Comparison of ENCODE assay signal across 18 cellular contexts in genomic region chr19:3107658-3108057, GRCh38. TPM values are rescaled to one million over a fixed set of nuclear protein-coding genes. Genes with fewer than 3 reads are reported as not detected.
DNase-seq lines count a peak whose midpoint lies in the region; ATAC-seq and TF ChIP-seq lines count a peak whose summit lies in the region.
"Had no signal": no experiment of that assay in that cellular context is flagged by ENCODE, and none has a peak within 500 bp of the region (broad histone marks: within the 10 kb centered on the region; RNA-seq: fewer than 3 reads in every experiment).

No MANE protein-coding gene starts in this region.

- H3K4me2 ChIP-seq in BLaER1 (peak overlapping the region; percentile 100), hepatocyte (peak overlapping the region; percentile 60)

- H3K4me1 ChIP-seq in BLaER1 (peaks cover 100% of the 10 kb centered on the region), hepatocyte (ENCODE audit: insufficient read depth) (peaks cover 27% of the 10 kb centered on the region)

- H4K20me1 ChIP-seq in BLaER1 = peaks cover 75% of the 10 kb centered on the region
- peaks cover 87% of the 10 kb centered on the region for H4K20me1 ChIP-seq in hepatocyte (ENCODE audit: insufficient read depth, poor library complexity, severe bottlenecking)

- H3K27me3 ChIP-seq in BLaER1 (no peaks in the 10 kb centered on the region), hepatocyte (no peaks in the 10 kb centered on the region)

- 86% methylated on average over 6 of the region's 7 CpGs for WGBS in hepatocyte (ENCODE audit: low lambda C conversion rate, missing lambda C conversion rate)

- H3K9me2 ChIP-seq in hepatocyte (replicated peaks; ENCODE audit: insufficient read depth) = no peaks in the 10 kb centered on the region

- H3K4me3 Mint-ChIP-seq in HFFc6 (no peak overlapping the region), progenitor cell of endocrine pancreas (ENCODE audit: low read depth) (no peak overlapping the region)
- H3K4me3 Mint-ChIP-seq in T-helper 2 cell treated with Interferon-gamma antibody and Interleukin-4, amounts not matched to agents 5 μg/mL and 100 μg/mL, for 36 hours = no peak overlapping the region
- H3K4me3 Mint-ChIP-seq: CD14-positive monocyte had no signal

- peaks cover 98% of the 10 kb centered on the region for H3K79me2 ChIP-seq in hepatocyte

- H3K27ac Mint-ChIP-seq in HFFc6 (peak overlapping the region; percentile 40; the same call in 1 of the 2 replicates), progenitor cell of endocrine pancreas (peak overlapping the region; percentile 89)
- H3K27ac Mint-ChIP-seq in T-helper 2 cell treated with Interferon-gamma antibody and Interleukin-4, amounts not matched to agents 5 μg/mL and 100 μg/mL, for 36 hours = no peak overlapping the region

- TF ChIP-seq CTCF in HFFc6 (IDR thresholded peaks at IDR 0.05) (no peak), hepatocyte (IDR thresholded peaks at IDR 0.05; ENCODE audit: poor library complexity) (no peak), progenitor cell of endocrine pancreas (IDR thresholded peaks at IDR 0.05; ENCODE audit: unreplicated experiment) (no peak)

- H3K36me3 Mint-ChIP-seq in HFFc6 (ENCODE audit: low read depth) (no peaks in the 10 kb centered on the region), progenitor cell of endocrine pancreas (ENCODE audit: insufficient read depth) (peaks cover 3% of the 10 kb centered on the region)
- H3K36me3 Mint-ChIP-seq in T-helper 2 cell treated with Interferon-gamma antibody and Interleukin-4, amounts not matched to agents 5 μg/mL and 100 μg/mL, for 36 hours (ENCODE audit: low read depth) = no peaks in the 10 kb centered on the region
- H3K36me3 Mint-ChIP-seq: CD14-positive monocyte had no signal

- H3K9me3 ChIP-seq in BLaER1 = no peaks in the 10 kb centered on the region
- no peaks in the 10 kb centered on the region for H3K9me3 ChIP-seq in hepatocyte (ENCODE audit: low read depth)
- H3K9me3 ChIP-seq: HAP-1 had no signal

- DNase-seq in HFFc6 = no peak
- DNase-seq in hepatocyte (ENCODE audit: low spot score) = no peak
- no peak for DNase-seq in progenitor cell of endocrine pancreas (ENCODE audit: low spot score, unreplicated experiment)
- no peak for DNase-seq in GM19240 (ENCODE audit: insufficient read length, low spot score)
- no peak for DNase-seq in NOMO-1 treated with DMSO at 0.1 percent for 48 hours (lab: John Stamatoyannopoulos, UW; ENCODE audit: unreplicated experiment)
- DNase-seq in T-helper 2 cell treated with Interferon-gamma antibody and Interleukin-4, amounts not matched to agents 5 μg/mL and 100 μg/mL, for 36 hours (ENCODE audit: low spot score) = no peak
- DNase-seq: COR-L47, NCI-H1092 treated with DMSO at 0.1 percent for 48 hours, NCI-H1694 treated with DMSO at 0.1 percent for 48 hours, NCI-H2171, NCI-H446 treated with DMSO at 0.1 percent for 48 hours, SIG-M5 had no signal

- H3K27ac ChIP-seq in BLaER1 (peak overlapping the region; percentile 32), hepatocyte (peak overlapping the region; percentile 94)
- H3K27ac ChIP-seq: HL-60 had no signal

- H3K36me3 ChIP-seq in BLaER1 = peaks cover 11% of the 10 kb centered on the region; the same call in 1 of the 2 replicates
- H3K36me3 ChIP-seq in hepatocyte (replicated peaks; ENCODE audit: insufficient read depth, low read depth) = no peaks in the 10 kb centered on the region
- H3K36me3 ChIP-seq: HAP-1 had no signal

- H3K27me3 Mint-ChIP-seq in HFFc6 (ENCODE audit: insufficient read depth) (peaks cover 2% of the 10 kb centered on the region; the same call in 1 of the 2 replicates), progenitor cell of endocrine pancreas (no peaks in the 10 kb centered on the region)
- no peaks in the 10 kb centered on the region for H3K27me3 Mint-ChIP-seq in T-helper 2 cell treated with Interferon-gamma antibody and Interleukin-4, amounts not matched to agents 5 μg/mL and 100 μg/mL, for 36 hours (ENCODE audit: low read depth)

- no peak overlapping the region for H2AFZ ChIP-seq in hepatocyte

- ATAC-seq in HG02870 (IDR thresholded peaks at IDR 0.05; ENCODE audit: unreplicated experiment) = no peak

- H3K9ac ChIP-seq in BLaER1 = peak overlapping the region; percentile 30

- peaks cover 11% of the 10 kb centered on the region for H3K4me1 Mint-ChIP-seq in HFFc6 (ENCODE audit: low read depth)
- H3K4me1 Mint-ChIP-seq in progenitor cell of endocrine pancreas (ENCODE audit: low read depth) = peaks cover 24% of the 10 kb centered on the region
- H3K4me1 Mint-ChIP-seq in T-helper 2 cell treated with Interferon-gamma antibody and Interleukin-4, amounts not matched to agents 5 μg/mL and 100 μg/mL, for 36 hours (ENCODE audit: low read depth) = peaks cover 8% of the 10 kb centered on the region

- no peaks in the 10 kb centered on the region for H3K9me3 Mint-ChIP-seq in HFFc6
- no peaks in the 10 kb centered on the region for H3K9me3 Mint-ChIP-seq in progenitor cell of endocrine pancreas (ENCODE audit: low read depth)
- H3K9me3 Mint-ChIP-seq in T-helper 2 cell treated with Interferon-gamma antibody and Interleukin-4, amounts not matched to agents 5 μg/mL and 100 μg/mL, for 36 hours = no peaks in the 10 kb centered on the region

- H3K4me3 ChIP-seq in BLaER1 (no peak overlapping the region), hepatocyte (no peak overlapping the region)
- H3K4me3 ChIP-seq: HAP-1, K562 had no signal

RNA-seq across cellular contexts. Expression of gene GNA11, which starts 13.5 kb away (rescaled TPM):
- 10 to 100 TPM; 72.0 to 86.0 (median 77.6) TPM for total RNA-seq in HFFc6 (2021; fragmentation: NEBNext Ultra II Directional; extraction: Animal tissue kit (Norgen Biotek cat#: 25700))
- total RNA-seq in hepatocyte (53.8 and 60.2 TPM in 2 replicates), progenitor cell of endocrine pancreas (37.9 and 39.5 TPM in 2 replicates)
- polyA plus RNA-seq in hepatocyte = 100 and 115 TPM in 2 replicates

RNA-seq across cellular contexts. Expression of gene GNA15, which starts 28.2 kb away (rescaled TPM):
- not detected for total RNA-seq in HFFc6 (2021; fragmentation: NEBNext Ultra II Directional; extraction: Animal tissue kit (Norgen Biotek cat#: 25700))
- 0.24 and 1.5 TPM in 2 replicates for total RNA-seq in hepatocyte
- polyA plus RNA-seq in hepatocyte = 0.29 and 0.45 TPM in 2 replicates
- total RNA-seq in progenitor cell of endocrine pancreas = not detected in 2 replicates

RNA-seq across cellular contexts. Expression of gene TLE5, which starts 45.4 kb away (rescaled TPM):
- 100 to 1,000 TPM; 332 to 383 (median 356) TPM for total RNA-seq in HFFc6 (2021; fragmentation: NEBNext Ultra II Directional; extraction: Animal tissue kit (Norgen Biotek cat#: 25700))
- total RNA-seq in hepatocyte = 241 and 260 TPM in 2 replicates
- polyA plus RNA-seq in hepatocyte = 308 and 340 TPM in 2 replicates
- total RNA-seq in progenitor cell of endocrine pancreas = 469 and 507 TPM in 2 replicates
